ENCODE assay signal across 26 cellular contexts in the genomic region with DNA sequence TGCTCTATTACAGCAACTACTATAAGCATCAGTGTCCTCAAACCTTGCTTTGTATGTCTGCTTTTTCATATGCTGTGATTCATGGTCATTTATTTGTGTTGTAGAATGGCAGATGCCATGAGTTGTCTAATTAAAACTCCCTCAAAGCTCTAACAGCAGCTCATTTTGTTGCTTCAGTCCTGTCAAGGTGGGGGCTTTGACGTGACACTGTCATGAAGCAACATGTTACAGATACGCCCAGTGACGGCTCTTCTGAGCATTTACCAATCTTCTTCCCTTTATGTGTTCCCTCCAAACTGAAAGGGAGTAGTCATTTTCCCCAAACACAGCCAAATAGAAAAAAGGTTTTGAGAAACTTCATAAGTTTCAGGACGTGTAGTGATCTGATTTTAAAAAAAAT.
"Had no signal": no experiment of that assay in that cellular context is flagged by ENCODE, and none has a peak within 500 bp of the region (broad histone marks: within the 10 kb centered on the region; RNA-seq: fewer than 3 reads in every experiment).

No MANE protein-coding gene starts in this region.

- H3K9me3 ChIP-seq: psoas muscle, sigmoid colon, spleen, testis, tibial artery had no signal

- ATAC-seq: left lobe of liver; naive thymus-derived CD4-positive, alpha-beta T cell; psoas muscle; right cardiac atrium; stimulated activated memory B cell treated with anti-CD40 and anti-IgM and Interleukin-4, amounts not matched to agents 10 μg/mL and 1 μg/mL and 100 μg/mL, for 72 hours; stimulated activated naive CD8-positive, alpha-beta T cell treated with anti-CD3 and anti-CD28 coated beads, Interleukin-15, Interleukin-2, amounts not matched to agents 100 U/mL and 50 U/mL, for 24 hours had no signal

- H3K9me3 Mint-ChIP-seq: immature natural killer cell; nephron; stimulated activated memory B cell treated with anti-CD40 and anti-IgM and Interleukin-4, amounts not matched to agents 10 μg/mL and 1 μg/mL and 100 μg/mL, for 72 hours; type B pancreatic cell had no signal

- H3K27me3 Mint-ChIP-seq: stimulated activated memory B cell treated with anti-CD40 and anti-IgM and Interleukin-4, amounts not matched to agents 10 μg/mL and 1 μg/mL and 100 μg/mL, for 72 hours; type B pancreatic cell had no signal

- H3K27ac ChIP-seq: coronary artery, psoas muscle, sigmoid colon, spleen, testis, tibial artery had no signal

- FAIRE-seq: endothelial cell of umbilical vein had no signal

- H3K4me1 ChIP-seq: spleen, testis had no signal

- H3K27ac Mint-ChIP-seq: immature natural killer cell; naive thymus-derived CD4-positive, alpha-beta T cell; stimulated activated memory B cell treated with anti-CD40 and anti-IgM and Interleukin-4, amounts not matched to agents 10 μg/mL and 1 μg/mL and 100 μg/mL, for 72 hours; type B pancreatic cell had no signal

- H3K27me3 ChIP-seq: sigmoid colon, spleen, testis, tibial artery had no signal

- H3K4me3 Mint-ChIP-seq: immature natural killer cell; naive thymus-derived CD4-positive, alpha-beta T cell; nephron; stimulated activated memory B cell treated with anti-CD40 and anti-IgM and Interleukin-4, amounts not matched to agents 10 μg/mL and 1 μg/mL and 100 μg/mL, for 72 hours; type B pancreatic cell had no signal

- H3K4me1 Mint-ChIP-seq: immature natural killer cell; stimulated activated memory B cell treated with anti-CD40 and anti-IgM and Interleukin-4, amounts not matched to agents 10 μg/mL and 1 μg/mL and 100 μg/mL, for 72 hours had no signal

- DNase-seq: dermis blood vessel endothelial cell; effector memory CD4-positive, alpha-beta T cell; foreskin melanocyte; hypothalamus; immature natural killer cell; islet precursor cell; mesendoderm; midbrain; naive thymus-derived CD4-positive, alpha-beta T cell; nucleus accumbens; posterior cingulate gyrus; psoas muscle; right cardiac atrium; sigmoid colon; spleen; stimulated activated CD4-positive, alpha-beta T cell treated with anti-CD3 and anti-CD28 coated beads, Interleukin-4, amount 100 ng/mL, for 4 hours; stimulated activated naive CD8-positive, alpha-beta T cell treated with anti-CD3 and anti-CD28 coated beads, Interleukin-15, Interleukin-2, amounts not matched to agents 100 U/mL and 50 U/mL, for 24 hours; substantia nigra; testis; tibial artery had no signal

- H3K36me3 Mint-ChIP-seq: immature natural killer cell; naive thymus-derived CD4-positive, alpha-beta T cell had no signal

- H3K4me3 ChIP-seq: coronary artery, psoas muscle, sigmoid colon, spleen, testis, tibial artery had no signal
